ENCODE assay signal across 8 cellular contexts in genomic region chr22:42581762-42582716, GRCh38. TPM values are rescaled to one million over a fixed set of nuclear protein-coding genes. Genes with fewer than 3 reads are reported as not detected.
DNase-seq lines count a peak whose midpoint lies in the region; ATAC-seq and TF ChIP-seq lines count a peak whose summit lies in the region.

No MANE protein-coding gene starts in this region.

- H3K4me3 ChIP-seq in ascending aorta (peak overlapping the region; percentile 94 to 96), aorta (ENCODE audit: low read length in 2 of 2) (peak overlapping the region; percentile 53 to 71)

- DNase-seq in COLO829 (ENCODE audit: low spot score): peak; percentile 70
- DNase-seq in MV-4-11 (lab: John Stamatoyannopoulos, UW): peak; percentile 28
- peak; percentile 82 for DNase-seq in T-helper 2 cell treated with Interferon-gamma antibody and Interleukin-4, amounts not matched to agents 5 μg/mL and 100 μg/mL, for 36 hours (ENCODE audit: low spot score)
- peak; percentile 12 to 89 for DNase-seq in ascending aorta (ENCODE audit: low spot score in 2 of 2)
- peak; percentile 78 for DNase-seq in hepatic stellate cell (ENCODE audit: low spot score)
- peak; percentile 16 for DNase-seq in renal cortical epithelial cell (ENCODE audit: low read depth)
- peak; percentile 88 to 94 for DNase-seq in aorta

- H3K27ac ChIP-seq in ascending aorta: peak overlapping the region; percentile 43 to 53
- no peak overlapping the region for H3K27ac ChIP-seq in aorta (ENCODE audit: low read depth in 1 of 2, low read length in 2 of 2)

- no peaks in the 10 kb centered on the region for H3K4me1 ChIP-seq in ascending aorta
- H3K4me1 ChIP-seq in aorta (ENCODE audit: control insufficient read depth in 1 of 2, insufficient read depth in 2 of 2, low read length in 2 of 2): peaks cover 0 to 2% of the 10 kb centered on the region in 2 donors

- H3K9me3 ChIP-seq in ascending aorta: no peaks in the 10 kb centered on the region
- no peaks in the 10 kb centered on the region for H3K9me3 ChIP-seq in aorta (ENCODE audit: control insufficient read depth, low read length)

- H3K4me3 Mint-ChIP-seq in T-helper 2 cell treated with Interferon-gamma antibody and Interleukin-4, amounts not matched to agents 5 μg/mL and 100 μg/mL, for 36 hours: peak overlapping the region; percentile 96

- H3K27ac Mint-ChIP-seq in T-helper 2 cell treated with Interferon-gamma antibody and Interleukin-4, amounts not matched to agents 5 μg/mL and 100 μg/mL, for 36 hours: peak overlapping the region; percentile 96

- H3K36me3 ChIP-seq in ascending aorta: peaks cover 37 to 40% of the 10 kb centered on the region in 2 donors
- H3K36me3 ChIP-seq in aorta (ENCODE audit: control insufficient read depth in 1 of 2, insufficient read depth in 2 of 2, low read length in 1 of 2): peaks cover 0 to 3% of the 10 kb centered on the region in 2 donors

- peaks cover 8% of the 10 kb centered on the region for H3K4me1 Mint-ChIP-seq in T-helper 2 cell treated with Interferon-gamma antibody and Interleukin-4, amounts not matched to agents 5 μg/mL and 100 μg/mL, for 36 hours (ENCODE audit: low read depth)

- H3K36me3 Mint-ChIP-seq in T-helper 2 cell treated with Interferon-gamma antibody and Interleukin-4, amounts not matched to agents 5 μg/mL and 100 μg/mL, for 36 hours (ENCODE audit: low read depth): peaks cover 35% of the 10 kb centered on the region

- TF ChIP-seq CTCF in ascending aorta (IDR thresholded peaks at IDR 0.05): no peak

- WGBS in aorta, 2 donors: 6% methylated on average over 51 to 64 of the region's 64 CpGs

- H3K27me3 Mint-ChIP-seq in T-helper 2 cell treated with Interferon-gamma antibody and Interleukin-4, amounts not matched to agents 5 μg/mL and 100 μg/mL, for 36 hours (ENCODE audit: low read depth): no peaks in the 10 kb centered on the region

- ATAC-seq in GM21723 (IDR thresholded peaks at IDR 0.05; ENCODE audit: unreplicated experiment): peak; percentile 65
- peak; percentile 85 for ATAC-seq in aorta (ENCODE audit: low FRiP score)

- intact Hi-C loops in ascending aorta (cut with DNase I): no loop called here
- intact Hi-C loops in aorta (cut with DNase I): no loop called here

- H3K27me3 ChIP-seq in ascending aorta (no peaks in the 10 kb centered on the region), aorta (ENCODE audit: control insufficient read depth in 1 of 2, insufficient read depth in 2 of 2, low read length in 1 of 2) (no peaks in the 10 kb centered on the region)

- H3K9me3 Mint-ChIP-seq in T-helper 2 cell treated with Interferon-gamma antibody and Interleukin-4, amounts not matched to agents 5 μg/mL and 100 μg/mL, for 36 hours: no peaks in the 10 kb centered on the region

RNA-seq across cellular contexts. Expression of gene SERHL2, which starts 28.3 kb away (rescaled TPM):
- total RNA-seq in ascending aorta: 3.1 TPM
- total RNA-seq in renal cortical epithelial cell: 1.2 and 1.6 TPM in 2 replicates
- total RNA-seq in aorta: 1 to 10 TPM; 2.0 to 2.9 TPM
- 1 to 10 TPM; 1.6 to 4.2 TPM for polyA plus RNA-seq in aorta

RNA-seq across cellular contexts. Expression of gene POLDIP3, which starts 32.6 kb away (rescaled TPM):
- 22.9 TPM for total RNA-seq in ascending aorta
- total RNA-seq in renal cortical epithelial cell: 20.7 and 45.9 TPM in 2 replicates
- total RNA-seq in aorta: 10 to 100 TPM; 49.2 to 49.6 TPM
- polyA plus RNA-seq in aorta: 10 to 100 TPM; 26.0 to 32.9 TPM

RNA-seq across cellular contexts. Expression of gene ATP5MGL, which starts 58.4 kb away (rescaled TPM):
- total RNA-seq in ascending aorta (not detected), renal cortical epithelial cell (0.45 TPM in 1 of 2 replicates, not detected in the other), aorta (1 to 10 TPM; 1.5 to 2.7 TPM)
- not detected for polyA plus RNA-seq in aorta

Comparison
In these comparisons a context has a peak if more than half of its experiments do, and no peak if none do; other contexts are left out.
1. DNase-seq: peak in every context shown above with its lines; median percentile 91 in aorta; 82 in T-helper 2 cell treated with Interferon-gamma antibody and Interleukin-4, amounts not matched to agents 5 μg/mL and 100 μg/mL, for 36 hours; 78 in hepatic stellate cell; 70 in COLO829; 50 in ascending aorta; 28 in MV-4-11; 16 in renal cortical epithelial cell.
2. H3K27ac ChIP-seq: peak in ascending aorta (2 of 2); none in aorta (0 of 2).